Comparison of ENCODE assay signal across 12 cellular contexts in genomic region chr2:176852667-176853066, GRCh38.
A peak's percentile ranks its signal among the peaks of the same experiment; 100 is the strongest.
DNase-seq lines count a peak whose midpoint lies in the region; ATAC-seq and TF ChIP-seq lines count a peak whose summit lies in the region.
"Had no signal": no experiment of that assay in that cellular context is flagged by ENCODE, and none has a peak within 500 bp of the region (broad histone marks: within the 10 kb centered on the region; RNA-seq: fewer than 3 reads in every experiment).

No MANE protein-coding gene starts in this region.

- no peak overlapping the region for H3K27ac ChIP-seq in psoas muscle
- H3K27ac ChIP-seq: KMS-11, right lobe of liver had no signal

- no peaks in the 10 kb centered on the region for H3K9me3 ChIP-seq in psoas muscle
- H3K9me3 ChIP-seq: right lobe of liver had no signal

- H3K4me3 Mint-ChIP-seq in activated CD8-positive, alpha-beta T cell treated with anti-CD3 and anti-CD28 coated beads, Interleukin-2, amount 10 ng/mL, durations not matched to agents 7 days and 5 days = peak overlapping the region; percentile 6
- H3K4me3 Mint-ChIP-seq: type B pancreatic cell had no signal

- no peaks in the 10 kb centered on the region for H3K27me3 Mint-ChIP-seq in activated CD8-positive, alpha-beta T cell treated with anti-CD3 and anti-CD28 coated beads, Interleukin-2, amount 10 ng/mL, durations not matched to agents 7 days and 5 days (ENCODE audit: low read depth)

- 46 to 62% (median 52%) methylated on average over 3 of the region's 3 CpGs for WGBS in psoas muscle, 3 donors

- POLR2A ChIA-PET in activated CD8-positive, alpha-beta T cell treated with anti-CD3 and anti-CD28 coated beads, Interleukin-2, amount 10 ng/mL, durations not matched to agents 7 days and 5 days (lab: Charles Lee) = interaction anchor here (1.0 kb wide), 1 partner anchor 22 kb away, joined by 3 read pairs; no protein-coding TSS in a partner anchor

- DNase-seq in NCI-H82 (lab: John Stamatoyannopoulos, UW) (peak; percentile 4), NCI-H82 treated with DMSO at 0.1 percent for 48 hours (lab: John Stamatoyannopoulos, UW; ENCODE audit: unreplicated experiment) (no peak), LNCaP clone FGC (ENCODE audit: low read depth) (no peak), HCEC 1CT (no peak), psoas muscle (no peak)
- DNase-seq in activated CD8-positive, alpha-beta T cell treated with anti-CD3 and anti-CD28 coated beads, Interleukin-2, amount 10 ng/mL, durations not matched to agents 7 days and 5 days = peak; percentile 81
- DNase-seq in stimulated activated CD8-positive, alpha-beta memory T cell treated with anti-CD3 and anti-CD28 coated beads, Interleukin-12 subunit alpha, Interleukin-12 subunit beta, amount 100 ng/mL, for 4 hours (ENCODE audit: low read depth) = peak; percentile 9
- DNase-seq: right lobe of liver, SW 1271 had no signal

- ATAC-seq in activated CD8-positive, alpha-beta T cell treated with anti-CD3 and anti-CD28 coated beads, Interleukin-2, amount 10 ng/mL, durations not matched to agents 7 days and 5 days = peak; percentile 98
- ATAC-seq in psoas muscle = no peak
- ATAC-seq in HG03196 (IDR thresholded peaks at IDR 0.05; ENCODE audit: unreplicated experiment) = no peak

- H3K9me3 Mint-ChIP-seq in activated CD8-positive, alpha-beta T cell treated with anti-CD3 and anti-CD28 coated beads, Interleukin-2, amount 10 ng/mL, durations not matched to agents 7 days and 5 days (ENCODE audit: insufficient read depth) = peaks cover 22% of the 10 kb centered on the region

- peaks cover 65% of the 10 kb centered on the region for H3K4me1 Mint-ChIP-seq in activated CD8-positive, alpha-beta T cell treated with anti-CD3 and anti-CD28 coated beads, Interleukin-2, amount 10 ng/mL, durations not matched to agents 7 days and 5 days (ENCODE audit: low read depth)

- peaks cover 0 to 7% (median 2%) of the 10 kb centered on the region in 3 donors for H3K27me3 ChIP-seq in psoas muscle (ENCODE audit: insufficient read depth in 3 of 3, low read length in 2 of 3)
- H3K27me3 ChIP-seq: right lobe of liver had no signal

- no peaks in the 10 kb centered on the region for H3K36me3 ChIP-seq in psoas muscle (ENCODE audit: insufficient read depth in 1 of 2, low read depth in 1 of 2)
- H3K36me3 ChIP-seq: right lobe of liver had no signal

- intact Hi-C loops in psoas muscle (cut with DNase I) = no loop called here

- CTCF ChIA-PET in activated CD8-positive, alpha-beta T cell treated with anti-CD3 and anti-CD28 coated beads, Interleukin-2, amount 10 ng/mL, durations not matched to agents 7 days and 5 days (lab: Charles Lee) = interaction anchor here (0.6 to 7.8 kb wide), 7 partner anchors 11 to 296 kb away, joined by 3 to 59 read pairs (median 6); no protein-coding TSS in a partner anchor

- no peaks in the 10 kb centered on the region for H3K4me1 ChIP-seq in psoas muscle
- H3K4me1 ChIP-seq: right lobe of liver had no signal

- H3K4me3 ChIP-seq in LNCaP clone FGC (ENCODE audit: low read depth, low read length) = no peak overlapping the region
- no peak overlapping the region for H3K4me3 ChIP-seq in psoas muscle
- H3K4me3 ChIP-seq: right lobe of liver had no signal

- TF ChIP-seq CTCF in LNCaP clone FGC (IDR thresholded peaks at IDR 0.05; ENCODE audit: control insufficient read depth, extremely low read depth, insufficient read depth) (peak; percentile 19; the same call in 1 of the 2 replicates), psoas muscle (IDR thresholded peaks at IDR 0.05) (no peak)

- peak overlapping the region; percentile 81 for H3K27ac Mint-ChIP-seq in activated CD8-positive, alpha-beta T cell treated with anti-CD3 and anti-CD28 coated beads, Interleukin-2, amount 10 ng/mL, durations not matched to agents 7 days and 5 days
- H3K27ac Mint-ChIP-seq: type B pancreatic cell had no signal

- H3K36me3 Mint-ChIP-seq in activated CD8-positive, alpha-beta T cell treated with anti-CD3 and anti-CD28 coated beads, Interleukin-2, amount 10 ng/mL, durations not matched to agents 7 days and 5 days (ENCODE audit: low read depth) = peaks cover 25% of the 10 kb centered on the region
- H3K36me3 Mint-ChIP-seq: type B pancreatic cell had no signal

Comparison
In these comparisons a context has a peak if more than half of its experiments do, and no peak if none do; other contexts are left out.
1. DNase-seq: peak in NCI-H82 (single experiment), activated CD8-positive, alpha-beta T cell treated with anti-CD3 and anti-CD28 coated beads, Interleukin-2, amount 10 ng/mL, durations not matched to agents 7 days and 5 days (single experiment) and stimulated activated CD8-positive, alpha-beta memory T cell treated with anti-CD3 and anti-CD28 coated beads, Interleukin-12 subunit alpha, Interleukin-12 subunit beta, amount 100 ng/mL, for 4 hours (single experiment); none in NCI-H82 treated with DMSO at 0.1 percent for 48 hours (single experiment), LNCaP clone FGC (single experiment), HCEC 1CT (single experiment) and psoas muscle (0 of 2).